Comparison of ENCODE assay signal across 17 cellular contexts in the genomic region with DNA sequence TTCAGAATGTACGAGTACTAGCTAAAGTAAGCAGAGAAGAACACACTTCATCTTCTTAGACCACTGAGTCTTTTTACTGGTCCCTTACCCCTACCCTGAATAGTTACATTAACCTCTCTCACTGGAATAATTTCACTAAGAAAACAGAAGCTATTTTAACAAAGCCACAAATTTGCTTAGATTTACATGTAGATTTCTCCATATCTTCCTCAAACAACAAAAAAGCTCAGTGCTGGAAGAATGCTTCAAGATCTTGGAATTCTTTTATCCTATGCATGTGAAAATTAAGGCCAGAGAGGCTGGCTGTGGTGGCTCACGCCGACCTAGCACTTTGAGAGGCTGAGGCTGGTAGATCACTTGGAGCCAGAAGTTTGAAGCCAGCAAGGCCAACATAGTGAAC. TPM values are rescaled to one million over a fixed set of nuclear protein-coding genes. Genes with fewer than 3 reads are reported as not detected.
A peak's percentile ranks its signal among the peaks of the same experiment; 100 is the strongest.
DNase-seq lines count a peak whose midpoint lies in the region; ATAC-seq, FAIRE-seq and TF ChIP-seq lines count a peak whose summit lies in the region.
"Had no signal": no experiment of that assay in that cellular context is flagged by ENCODE, and none has a peak within 500 bp of the region (broad histone marks: within the 10 kb centered on the region; RNA-seq: fewer than 3 reads in every experiment).

No MANE protein-coding gene starts in this region.

- H3K4me3 ChIP-seq in HUES64 (ENCODE audit: low read length) (no peak overlapping the region), astrocyte (ENCODE audit: insufficient read depth, low read depth, low read length) (no peak overlapping the region), osteoblast (ENCODE audit: insufficient read depth, low read length) (no peak overlapping the region)
- H3K4me3 ChIP-seq: BLaER1 had no signal

- WGBS in HUES64 = 71% methylated on average over 3 of the region's 3 CpGs

- intact Hi-C loops in Calu3 (cut with micrococcal nuclease; ENCODE audit: unreplicated experiment) = loop anchor here (5.0 kb wide), 1 partner anchor 156 kb away; the partner anchor contains the start of gene ACSL3
- intact Hi-C loops in activated T-helper 1 cell treated with anti-CD3 and anti-CD28 coated beads, Interleukin-12 subunit alpha, Interleukin-12 subunit beta, Interleukin-2, Interleukin-4 antibody, amounts not matched to agents 30 ng/mL and 10 ng/mL and 1 ng/mL, durations not matched to agents 14 hours and 24 hours and 36 hours (cut with micrococcal nuclease) = no loop called here

- no peaks in the 10 kb centered on the region for H3K9me3 ChIP-seq in HUES64 (ENCODE audit: insufficient read depth, low read depth, low read length)
- no peaks in the 10 kb centered on the region for H3K9me3 ChIP-seq in astrocyte (ENCODE audit: insufficient read depth, low read depth, low read length)
- no peaks in the 10 kb centered on the region for H3K9me3 ChIP-seq in osteoblast (ENCODE audit: low read depth, low read length)
- H3K9me3 ChIP-seq: BLaER1 had no signal

- H3K4me2 ChIP-seq in astrocyte (ENCODE audit: low read length) (peak overlapping the region; percentile 34), osteoblast (ENCODE audit: insufficient read depth, low read length) (no peak overlapping the region)

- CTCF ChIA-PET in Calu3 (lab: Charles Lee) = interaction anchor here (0.6 to 1.6 kb wide), 5 partner anchors 16 to 1576 kb away, joined by 3 to 6 read pairs (median 4); no protein-coding TSS in a partner anchor

- no peaks in the 10 kb centered on the region for H3K27me3 Mint-ChIP-seq in Calu3 (ENCODE audit: unreplicated experiment)
- no peaks in the 10 kb centered on the region for H3K27me3 Mint-ChIP-seq in astrocyte (ENCODE audit: low read depth, unreplicated experiment)
- peaks cover 29% of the 10 kb centered on the region for H3K27me3 Mint-ChIP-seq in activated T-helper 1 cell treated with anti-CD3 and anti-CD28 coated beads, Interleukin-12 subunit alpha, Interleukin-12 subunit beta, Interleukin-2, Interleukin-4 antibody, amounts not matched to agents 30 ng/mL and 10 ng/mL and 1 ng/mL, durations not matched to agents 14 hours and 24 hours and 36 hours (ENCODE audit: insufficient read depth)

- H3K4me3 Mint-ChIP-seq in Calu3 (ENCODE audit: low read depth, unreplicated experiment) (no peak overlapping the region), astrocyte (ENCODE audit: unreplicated experiment) (no peak overlapping the region)
- H3K4me3 Mint-ChIP-seq in activated T-helper 1 cell treated with anti-CD3 and anti-CD28 coated beads, Interleukin-12 subunit alpha, Interleukin-12 subunit beta, Interleukin-2, Interleukin-4 antibody, amounts not matched to agents 30 ng/mL and 10 ng/mL and 1 ng/mL, durations not matched to agents 14 hours and 24 hours and 36 hours = no peak overlapping the region
- H3K4me3 Mint-ChIP-seq: T-cell had no signal

- H3K36me3 Mint-ChIP-seq in Calu3 (ENCODE audit: insufficient read depth, unreplicated experiment) (peaks cover 95% of the 10 kb centered on the region), astrocyte (ENCODE audit: low read depth, unreplicated experiment) (no peaks in the 10 kb centered on the region)
- H3K36me3 Mint-ChIP-seq in activated T-helper 1 cell treated with anti-CD3 and anti-CD28 coated beads, Interleukin-12 subunit alpha, Interleukin-12 subunit beta, Interleukin-2, Interleukin-4 antibody, amounts not matched to agents 30 ng/mL and 10 ng/mL and 1 ng/mL, durations not matched to agents 14 hours and 24 hours and 36 hours (ENCODE audit: low read depth) = no peaks in the 10 kb centered on the region
- H3K36me3 Mint-ChIP-seq: IgD-negative memory B cell, T-cell had no signal

- H3K36me3 ChIP-seq in HUES64 (ENCODE audit: insufficient read depth, low read length) (no peaks in the 10 kb centered on the region), astrocyte (ENCODE audit: insufficient read depth, low read length) (no peaks in the 10 kb centered on the region), osteoblast (ENCODE audit: insufficient read depth, low read length) (no peaks in the 10 kb centered on the region)
- H3K36me3 ChIP-seq: BLaER1 had no signal

- TF ChIP-seq CTCF in Calu3 (IDR thresholded peaks at IDR 0.05; ENCODE audit: unreplicated experiment) (no peak), astrocyte (IDR thresholded peaks at IDR 0.05; ENCODE audit: insufficient read depth, low read depth, low read length) (no peak), osteoblast (IDR thresholded peaks at IDR 0.05; ENCODE audit: extremely low read depth, low read depth, low read length) (no peak)

- no peak for ATAC-seq in HG03159 (IDR thresholded peaks at IDR 0.05; ENCODE audit: unreplicated experiment)
- ATAC-seq: T-cell had no signal

- no TSS peak for BruUV-seq in Calu3 (replicated peaks; lab: Mats Ljungman, UMichigan)

- H3K4me1 Mint-ChIP-seq in Calu3 (ENCODE audit: low read depth, unreplicated experiment) = peaks cover 40% of the 10 kb centered on the region
- H3K4me1 Mint-ChIP-seq in astrocyte (ENCODE audit: low read depth, unreplicated experiment) = peaks cover 9% of the 10 kb centered on the region
- peaks cover 16% of the 10 kb centered on the region for H3K4me1 Mint-ChIP-seq in activated T-helper 1 cell treated with anti-CD3 and anti-CD28 coated beads, Interleukin-12 subunit alpha, Interleukin-12 subunit beta, Interleukin-2, Interleukin-4 antibody, amounts not matched to agents 30 ng/mL and 10 ng/mL and 1 ng/mL, durations not matched to agents 14 hours and 24 hours and 36 hours (ENCODE audit: low read depth)

- DNase-seq in Calu3 (no peak), astrocyte (ENCODE audit: low read depth) (peak; percentile 45), osteoblast (ENCODE audit: insufficient read length, low spot score, missing footprints) (no peak)
- no peak for DNase-seq in activated CD4-positive, alpha-beta T cell treated with anti-CD3 and anti-CD28 coated beads for 48 hours
- no peak for DNase-seq in activated T-helper 1 cell treated with anti-CD3 and anti-CD28 coated beads, Interleukin-12 subunit alpha, Interleukin-12 subunit beta, Interleukin-2, Interleukin-4 antibody, amounts not matched to agents 30 ng/mL and 10 ng/mL and 1 ng/mL, durations not matched to agents 14 hours and 24 hours and 36 hours (ENCODE audit: low spot score)
- DNase-seq: DMS153, MV-4-11, NCI-H1436, NCI-H2029 treated with DMSO at 0.1 percent for 48 hours, NCI-H524 treated with DMSO at 0.1 percent for 48 hours, PC-3, T-cell had no signal

- H3K27ac Mint-ChIP-seq in Calu3 (ENCODE audit: unreplicated experiment) = peak overlapping the region; percentile 63
- peak overlapping the region; percentile 20 for H3K27ac Mint-ChIP-seq in astrocyte (ENCODE audit: unreplicated experiment)
- H3K27ac Mint-ChIP-seq in activated T-helper 1 cell treated with anti-CD3 and anti-CD28 coated beads, Interleukin-12 subunit alpha, Interleukin-12 subunit beta, Interleukin-2, Interleukin-4 antibody, amounts not matched to agents 30 ng/mL and 10 ng/mL and 1 ng/mL, durations not matched to agents 14 hours and 24 hours and 36 hours = no peak overlapping the region
- H3K27ac Mint-ChIP-seq: IgD-negative memory B cell, T-cell had no signal

- FAIRE-seq in astrocyte (lab: Jason Lieb, UNC) = no peak

- H3K9ac ChIP-seq in HUES64 (ENCODE audit: low read depth, low read length) (no peak overlapping the region), astrocyte (ENCODE audit: low read length) (peak overlapping the region; percentile 32)
- H3K9ac ChIP-seq: BLaER1 had no signal

- H3K4me1 ChIP-seq in HUES64 (ENCODE audit: insufficient read depth, low read length) = peaks cover 23% of the 10 kb centered on the region; the same call in 1 of the 2 replicates
- H3K4me1 ChIP-seq in astrocyte (ENCODE audit: insufficient read depth, low read length) = peaks cover 24% of the 10 kb centered on the region
- H3K4me1 ChIP-seq in osteoblast (ENCODE audit: insufficient read depth, low read length) = peaks cover 30% of the 10 kb centered on the region

- H3K79me2 ChIP-seq in astrocyte (ENCODE audit: insufficient read depth, low read length) (no peaks in the 10 kb centered on the region), osteoblast (ENCODE audit: insufficient read depth, low read length) (no peaks in the 10 kb centered on the region)

- no peaks in the 10 kb centered on the region for H3K27me3 ChIP-seq in HUES64 (ENCODE audit: insufficient read depth, low read length)
- no peaks in the 10 kb centered on the region for H3K27me3 ChIP-seq in astrocyte (ENCODE audit: insufficient read depth, low read length)
- no peaks in the 10 kb centered on the region for H3K27me3 ChIP-seq in osteoblast (ENCODE audit: insufficient read depth, low read length)
- H3K27me3 ChIP-seq: BLaER1 had no signal

- H4K20me1 ChIP-seq in astrocyte (ENCODE audit: insufficient read depth, low read length) = no peaks in the 10 kb centered on the region
- H4K20me1 ChIP-seq in osteoblast (ENCODE audit: insufficient read depth, low read length) = no peaks in the 10 kb centered on the region
- H4K20me1 ChIP-seq: BLaER1 had no signal

- H2AFZ ChIP-seq in astrocyte (ENCODE audit: low read depth, low read length) (no peak overlapping the region), osteoblast (ENCODE audit: low read length) (peak overlapping the region; percentile 52)

- H3K27ac ChIP-seq in HUES64 (ENCODE audit: low read depth, low read length) = 0 out of 2 replicates have a peak overlapping the region, but pooled peaks have one; percentile 2
- peak overlapping the region; percentile 88 for H3K27ac ChIP-seq in astrocyte (ENCODE audit: low read depth, low read length)
- peak overlapping the region; percentile 83 for H3K27ac ChIP-seq in osteoblast (ENCODE audit: low read depth, low read length)
- H3K27ac ChIP-seq: BLaER1 had no signal

- H3K9me3 Mint-ChIP-seq in Calu3 (ENCODE audit: low read depth, unreplicated experiment) (no peaks in the 10 kb centered on the region), astrocyte (ENCODE audit: unreplicated experiment) (no peaks in the 10 kb centered on the region)
- H3K9me3 Mint-ChIP-seq in activated T-helper 1 cell treated with anti-CD3 and anti-CD28 coated beads, Interleukin-12 subunit alpha, Interleukin-12 subunit beta, Interleukin-2, Interleukin-4 antibody, amounts not matched to agents 30 ng/mL and 10 ng/mL and 1 ng/mL, durations not matched to agents 14 hours and 24 hours and 36 hours = no peaks in the 10 kb centered on the region
- H3K9me3 Mint-ChIP-seq: IgD-negative memory B cell, T-cell had no signal

RNA-seq across cellular contexts. Expression of gene MOGAT1, which starts 35.2 kb away (rescaled TPM):
- 35.9 and 51.2 TPM in 2 replicates for total RNA-seq in Calu3 (2022)
- polyA plus RNA-seq in HUES64 (2013, experiment 1 of 2) = not detected
- polyA plus RNA-seq in HUES64 (2013, experiment 2 of 2) = not detected
- total RNA-seq in astrocyte = not detected in 2 replicates
- not detected in 2 replicates for total RNA-seq in osteoblast
- not detected in 2 replicates for total RNA-seq in activated T-helper 1 cell treated with anti-CD3 and anti-CD28 coated beads, Interleukin-12 subunit alpha, Interleukin-12 subunit beta, Interleukin-2, Interleukin-4 antibody, amounts not matched to agents 30 ng/mL and 10 ng/mL and 1 ng/mL, durations not matched to agents 14 hours and 24 hours and 36 hours
- total RNA-seq: PC-3, SK-MEL-5, T-cell had no signal
- polyA plus RNA-seq: IgD-negative memory B cell had no signal

RNA-seq across cellular contexts. Expression of gene FARSB, which starts 50.7 kb away (rescaled TPM):
- total RNA-seq in Calu3 (2022) = 50.6 and 67.6 TPM in 2 replicates
- polyA plus RNA-seq in HUES64 (2013, experiment 1 of 2) = 39.7 TPM
- 37.3 TPM for polyA plus RNA-seq in HUES64 (2013, experiment 2 of 2)
- 21.9 and 23.1 TPM in 2 replicates for total RNA-seq in astrocyte
- 14.7 and 15.2 TPM in 2 replicates for total RNA-seq in osteoblast
- total RNA-seq in activated T-helper 1 cell treated with anti-CD3 and anti-CD28 coated beads, Interleukin-12 subunit alpha, Interleukin-12 subunit beta, Interleukin-2, Interleukin-4 antibody, amounts not matched to agents 30 ng/mL and 10 ng/mL and 1 ng/mL, durations not matched to agents 14 hours and 24 hours and 36 hours = 48.9 and 53.4 TPM in 2 replicates

Comparison
In these comparisons a context has a peak if more than half of its experiments do, and no peak if none do; other contexts are left out.
1. H3K27ac ChIP-seq: peak in every context shown above with its lines; median percentile 88 in astrocyte; 83 in osteoblast; 2 in HUES64.
2. RNA of gene MOGAT1, which starts 35.2 kb away (total RNA-seq): 35.9 to 51.2 TPM in Calu3; not detected in astrocyte, not detected in osteoblast and not detected in activated T-helper 1 cell treated with anti-CD3 and anti-CD28 coated beads, Interleukin-12 subunit alpha, Interleukin-12 subunit beta, Interleukin-2, Interleukin-4 antibody, amounts not matched to agents 30 ng/mL and 10 ng/mL and 1 ng/mL, durations not matched to agents 14 hours and 24 hours and 36 hours; every median in the first group is over 10 times any median in the second.